Comparison of ENCODE assay signal across 13 cellular contexts in the genomic region with DNA sequence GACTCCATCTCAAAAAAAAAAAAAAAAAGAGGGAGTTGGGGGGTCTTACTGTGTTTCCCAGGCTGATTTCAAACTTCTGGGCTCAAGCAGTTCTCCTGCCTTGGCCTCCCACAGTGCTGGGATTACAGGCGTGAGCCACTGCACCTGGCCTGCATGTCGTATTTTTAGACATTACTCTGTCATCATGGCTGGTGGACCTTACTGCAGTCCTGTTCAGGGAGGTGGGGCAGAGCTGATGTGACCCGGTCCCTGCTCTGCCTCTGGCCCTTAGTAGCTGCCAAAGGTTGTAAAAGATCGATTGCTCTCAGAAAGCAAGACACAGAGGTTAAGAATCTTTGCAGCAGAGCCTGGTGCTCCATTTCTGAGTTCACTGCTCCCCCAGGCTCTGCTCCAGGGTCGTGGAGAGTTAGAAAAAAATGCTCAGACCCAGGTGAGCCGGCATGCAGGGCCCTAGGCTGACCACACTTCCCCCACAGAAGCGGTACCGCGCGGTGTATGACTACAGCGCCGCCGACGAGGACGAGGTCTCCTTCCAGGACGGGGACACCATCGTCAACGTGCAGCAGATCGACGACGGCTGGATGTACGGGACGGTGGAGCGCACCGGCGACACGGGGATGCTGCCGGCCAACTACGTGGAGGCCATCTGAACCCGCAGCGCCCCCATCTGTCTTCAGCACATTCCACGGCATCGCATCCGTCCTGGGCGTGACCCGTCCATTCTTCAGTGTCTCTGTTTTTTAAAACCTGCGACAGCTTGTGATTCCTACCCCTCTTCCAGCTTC. TPM values are rescaled to one million over a fixed set of nuclear protein-coding genes. Genes with fewer than 3 reads are reported as not detected.
DNase-seq lines count a peak whose midpoint lies in the region; ATAC-seq and TF ChIP-seq lines count a peak whose summit lies in the region.
"Had no signal": no experiment of that assay in that cellular context is flagged by ENCODE, and none has a peak within 500 bp of the region (broad histone marks: within the 10 kb centered on the region; RNA-seq: fewer than 3 reads in every experiment).

No MANE protein-coding gene starts in this region.

- peak overlapping the region; percentile 51 for H3K27ac Mint-ChIP-seq in activated CD4-positive, alpha-beta T cell treated with anti-CD3 and anti-CD28 coated beads for 36 hours

- POLR2A ChIA-PET in activated CD4-positive, alpha-beta T cell treated with anti-CD3 and anti-CD28 coated beads for 36 hours (lab: Charles Lee) = no interaction called here

- peaks cover 0 to 56% (median 4%) of the 10 kb centered on the region in 4 donors for H3K4me1 ChIP-seq in Peyer's patch
- H3K4me1 ChIP-seq in iPS-15b (ENCODE audit: control insufficient read depth, insufficient read depth, low read length) = peaks cover 8% of the 10 kb centered on the region

- no peak overlapping the region for H3K4me3 Mint-ChIP-seq in activated CD4-positive, alpha-beta T cell treated with anti-CD3 and anti-CD28 coated beads for 36 hours
- H3K4me3 Mint-ChIP-seq: CD4-positive, alpha-beta memory T cell had no signal

- H3K36me3 ChIP-seq in Peyer's patch (peaks cover 0 to 73% (median 0%) of the 10 kb centered on the region in 3 donors), iPS-15b (ENCODE audit: control insufficient read depth, insufficient read depth, low read length) (peaks cover 32% of the 10 kb centered on the region)

- DNase-seq in activated CD4-positive, alpha-beta T cell treated with anti-CD3 and anti-CD28 coated beads for 36 hours = no peak
- DNase-seq in activated CD4-positive, alpha-beta T cell treated with anti-CD3 and anti-CD28 coated beads, Interleukin-2, amount 50 U/mL, for 4 hours = no peak
- peak in 2 of 3 donors; percentile 12 to 47 for DNase-seq in Peyer's patch
- peak; percentile 57 for DNase-seq in sciatic nerve (ENCODE audit: low spot score)
- DNase-seq: CD4-positive, alpha-beta memory T cell; NCI-H146; NCI-H510A had no signal

- H3K9me3 ChIP-seq in Peyer's patch (no peaks in the 10 kb centered on the region), iPS-15b (ENCODE audit: control insufficient read depth, insufficient read depth, low read length) (no peaks in the 10 kb centered on the region)

- TF ChIP-seq POLR2A in Peyer's patch (IDR thresholded peaks at IDR 0.05) = no peak

- H3K4me3 ChIP-seq in Peyer's patch = no peak overlapping the region
- no peak overlapping the region for H3K4me3 ChIP-seq in iPS-15b (ENCODE audit: low read depth, low read length)

- no peak for ATAC-seq in activated CD4-positive, alpha-beta T cell treated with anti-CD3 and anti-CD28 coated beads for 36 hours
- ATAC-seq in sciatic nerve (no peak), GM18519 (IDR thresholded peaks at IDR 0.05; ENCODE audit: low FRiP score, unreplicated experiment) (no peak), GM19328 (IDR thresholded peaks at IDR 0.05; ENCODE audit: unreplicated experiment) (no peak), GM21825 (IDR thresholded peaks at IDR 0.05; ENCODE audit: unreplicated experiment) (no peak)

- H3K9ac ChIP-seq in iPS-15b (ENCODE audit: low read depth, low read length) = peak overlapping the region; percentile 24

- H3K27me3 ChIP-seq in Peyer's patch = no peaks in the 10 kb centered on the region
- H3K27me3 ChIP-seq in iPS-15b (ENCODE audit: control insufficient read depth, insufficient read depth, low read length) = no peaks in the 10 kb centered on the region

- H3K9me3 Mint-ChIP-seq in activated CD4-positive, alpha-beta T cell treated with anti-CD3 and anti-CD28 coated beads for 36 hours (ENCODE audit: low read depth) = no peaks in the 10 kb centered on the region
- H3K9me3 Mint-ChIP-seq: CD4-positive, alpha-beta memory T cell had no signal

- CTCF ChIA-PET in activated CD4-positive, alpha-beta T cell treated with anti-CD3 and anti-CD28 coated beads for 36 hours (lab: Charles Lee) = interaction anchor here (1.1 kb wide), 1 partner anchor 20 kb away, joined by 3 read pairs; no protein-coding TSS in a partner anchor

- no peak overlapping the region for H3K27ac ChIP-seq in Peyer's patch
- H3K27ac ChIP-seq: 22Rv1 had no signal

- peaks cover 22% of the 10 kb centered on the region for H3K4me1 Mint-ChIP-seq in activated CD4-positive, alpha-beta T cell treated with anti-CD3 and anti-CD28 coated beads for 36 hours

- intact Hi-C loops in activated CD4-positive, alpha-beta T cell treated with anti-CD3 and anti-CD28 coated beads for 36 hours (cut with DNase I, micrococcal nuclease) = no loop called here
- intact Hi-C loops in sciatic nerve (cut with DNase I) = no loop called here

- no peak for TF ChIP-seq CTCF in Peyer's patch (IDR thresholded peaks at IDR 0.05)

- peaks cover 41% of the 10 kb centered on the region for H3K36me3 Mint-ChIP-seq in activated CD4-positive, alpha-beta T cell treated with anti-CD3 and anti-CD28 coated beads for 36 hours (ENCODE audit: low read depth)

- H3K27me3 Mint-ChIP-seq in activated CD4-positive, alpha-beta T cell treated with anti-CD3 and anti-CD28 coated beads for 36 hours = no peaks in the 10 kb centered on the region
- H3K27me3 Mint-ChIP-seq: CD4-positive, alpha-beta memory T cell had no signal

RNA-seq across cellular contexts. Expression of a gene that starts 48.5 kb away (rescaled TPM):
- total RNA-seq in activated CD4-positive, alpha-beta T cell treated with anti-CD3 and anti-CD28 coated beads for 36 hours = 100 to 1,000 TPM; 119 to 144 TPM
- total RNA-seq in Peyer's patch = 100 to 1,000 TPM; 166 to 654 (median 590) TPM
- total RNA-seq in sciatic nerve = 127 TPM

RNA-seq across cellular contexts. Expression of a gene that starts 48.9 kb away (rescaled TPM):
- under 1 TPM; 0.11 to 0.16 TPM for total RNA-seq in activated CD4-positive, alpha-beta T cell treated with anti-CD3 and anti-CD28 coated beads for 36 hours
- not detected for total RNA-seq in Peyer's patch
- total RNA-seq in sciatic nerve = not detected
- total RNA-seq: CD4-positive, alpha-beta memory T cell; skeletal muscle tissue had no signal

Comparison
In these comparisons a context has a peak if more than half of its experiments do, and no peak if none do; other contexts are left out.
1. DNase-seq: peak in Peyer's patch (2 of 3) and sciatic nerve (single experiment); none in activated CD4-positive, alpha-beta T cell treated with anti-CD3 and anti-CD28 coated beads for 36 hours (single experiment) and activated CD4-positive, alpha-beta T cell treated with anti-CD3 and anti-CD28 coated beads, Interleukin-2, amount 50 U/mL, for 4 hours (0 of 2).